Comparison of ENCODE assay signal across 35 cellular contexts in genomic region chr1:99010679-99011078, GRCh38. TPM values are rescaled to one million over a fixed set of nuclear protein-coding genes. Genes with fewer than 3 reads are reported as not detected.
"Had no signal": no experiment of that assay in that cellular context is flagged by ENCODE, and none has a peak within 500 bp of the region (broad histone marks: within the 10 kb centered on the region; RNA-seq: fewer than 3 reads in every experiment).

No MANE protein-coding gene starts in this region.

- H3K27me3 ChIP-seq: ascending aorta had no signal

- H3K4me1 ChIP-seq: ascending aorta, colonic mucosa had no signal

- ATAC-seq: activated CD8-positive, alpha-beta memory T cell treated with anti-CD3 and anti-CD28 coated beads, Interleukin-2, amount 10 ng/mL, durations not matched to agents 7 days and 5 days; activated CD8-positive, alpha-beta T cell treated with anti-CD3 and anti-CD28 coated beads, Interleukin-2, amount 10 ng/mL, durations not matched to agents 7 days and 5 days; activated naive CD4-positive, alpha-beta T cell treated with anti-CD3 and anti-CD28 coated beads, Interleukin-2, amount 50 U/mL, for 72 hours; activated naive CD8-positive, alpha-beta T cell treated with anti-CD3 and anti-CD28 coated beads, Interleukin-2, amount 50 U/mL, for 24 hours had no signal

- H3K36me3 ChIP-seq: ascending aorta, cardiac muscle cell, colonic mucosa had no signal

- H3K4me3 ChIP-seq: ascending aorta, cardiac muscle cell, colonic mucosa had no signal

- H3K27ac ChIP-seq: ascending aorta, cardiac muscle cell, colonic mucosa, VCaP had no signal

- FAIRE-seq: bronchial epithelial cell, TTC549 had no signal

- H3K9me3 ChIP-seq: ascending aorta, colonic mucosa had no signal

- DNase-seq: activated B cell treated with CpG ODN at 0.5 μM for 24 hours; activated CD4-positive, alpha-beta memory T cell treated with anti-CD3 and anti-CD28 coated beads, Interleukin-2, amount 10 ng/mL, durations not matched to agents 7 days and 5 days; activated CD4-positive, alpha-beta T cell treated with anti-CD3 and anti-CD28 coated beads for 4 hours; activated CD4-positive, alpha-beta T cell treated with anti-CD3 and anti-CD28 coated beads, Interleukin-2, amount 10 ng/mL, durations not matched to agents 24 days and 14 days; activated CD4-positive, alpha-beta T cell treated with anti-CD3 and anti-CD28 coated beads, Interleukin-2, amount 50 U/mL, for 1 hour; activated CD4-positive, alpha-beta T cell treated with anti-CD3 and anti-CD28 coated beads, Interleukin-2, amount 50 U/mL, for 48 hours; activated CD4-positive, CD25-positive, alpha-beta regulatory T cell treated with anti-CD3 and anti-CD28 coated beads, Interleukin-2, amount 50 U/mL, for 72 hours; activated CD8-positive, alpha-beta memory T cell treated with anti-CD3 and anti-CD28 coated beads for 24 hours; activated CD8-positive, alpha-beta memory T cell treated with anti-CD3 and anti-CD28 coated beads, Interleukin-2, amount 10 ng/mL, durations not matched to agents 7 days and 5 days; activated CD8-positive, alpha-beta memory T cell treated with anti-CD3 and anti-CD28 coated beads, Interleukin-2, amount 50 U/mL, for 48 hours; activated CD8-positive, alpha-beta T cell treated with anti-CD3 and anti-CD28 coated beads, Interleukin-2, amount 10 ng/mL, durations not matched to agents 7 days and 5 days; activated effector memory CD4-positive, alpha-beta T cell treated with Interleukin-2 at 50 U/mL for 16 hours; activated gamma-delta T cell treated with Interleukin-2 at 50 U/mL for 16 hours; activated naive CD4-positive, alpha-beta T cell; activated naive CD4-positive, alpha-beta T cell treated with anti-CD3 and anti-CD28 coated beads for 36 hours; activated naive CD4-positive, alpha-beta T cell treated with anti-CD3 and anti-CD28 coated beads, Interleukin-2, amount 50 U/mL, for 16 hours; activated naive CD8-positive, alpha-beta T cell treated with anti-CD3 and anti-CD28 coated beads, Interleukin-2, amount 10 ng/mL, durations not matched to agents 7 days and 5 days; activated naive CD8-positive, alpha-beta T cell treated with anti-CD3 and anti-CD28 coated beads, Interleukin-2, amount 50 U/mL, for 24 hours; activated T-cell treated with anti-CD3 and anti-CD28 coated beads, Interleukin-2, amount 50 U/mL, for 24 hours; activated T-cell treated with anti-CD3 and anti-CD28 coated beads, Interleukin-2, amount 50 U/mL, for 48 hours; amygdala; anterior cingulate cortex; caudate nucleus; cerebellar nuclear complex; colonic mucosa; T-helper 2 cell; T-helper 9 cell had no signal

RNA-seq across cellular contexts. Expression of gene PLPPR5, which starts 6.0 kb away (rescaled TPM):
- total RNA-seq: activated B cell treated with CpG ODN at 0.5 μM for 24 hours; activated CD4-positive, alpha-beta memory T cell treated with anti-CD3 and anti-CD28 coated beads, Interleukin-2, amount 10 ng/mL, durations not matched to agents 7 days and 5 days; activated CD4-positive, alpha-beta T cell treated with anti-CD3 and anti-CD28 coated beads, Interleukin-2, amount 10 ng/mL, durations not matched to agents 24 days and 14 days; activated CD8-positive, alpha-beta memory T cell treated with anti-CD3 and anti-CD28 coated beads, Interleukin-2, amount 10 ng/mL, durations not matched to agents 7 days and 5 days; activated CD8-positive, alpha-beta T cell treated with anti-CD3 and anti-CD28 coated beads, Interleukin-2, amount 10 ng/mL, durations not matched to agents 7 days and 5 days; activated naive CD4-positive, alpha-beta T cell treated with anti-CD3 and anti-CD28 coated beads for 36 hours; activated naive CD4-positive, alpha-beta T cell treated with anti-CD3 and anti-CD28 coated beads, Interleukin-2, amount 50 U/mL, for 72 hours; activated naive CD8-positive, alpha-beta T cell treated with anti-CD3 and anti-CD28 coated beads, Interleukin-2, amount 10 ng/mL, durations not matched to agents 7 days and 5 days; activated T-helper 2 cell treated with anti-CD3 and anti-CD28 coated beads, Interferon-gamma antibody, Interleukin-2, Interleukin-4, amounts not matched to agents 10 μg/mL and 5 μg/mL and 100 μg/mL, durations not matched to agents 14 hours and 24 hours and 36 hours; ascending aorta; bronchial epithelial cell; chondrocyte had no signal
